19 cellular contexts compared by ENCODE assay signal in genomic region chr2:183148967-183149366, GRCh38.
"Had no signal": no experiment of that assay in that cellular context is flagged by ENCODE, and none has a peak within 500 bp of the region (broad histone marks: within the 10 kb centered on the region; RNA-seq: fewer than 3 reads in every experiment).

No MANE protein-coding gene starts in this region.

- FAIRE-seq: astrocyte had no signal

- H3K4me3 ChIP-seq: cardiac muscle cell, coronary artery, prostate gland, testis, upper lobe of right lung had no signal

- H3K36me3 ChIP-seq: cardiac muscle cell, prostate gland had no signal

- H3K27me3 ChIP-seq: cardiac muscle cell, testis, upper lobe of right lung had no signal

- H3K27ac Mint-ChIP-seq: activated CD4-positive, alpha-beta memory T cell treated with anti-CD3 and anti-CD28 coated beads, Interleukin-2, amount 10 ng/mL, durations not matched to agents 7 days and 5 days; activated CD4-positive, alpha-beta T cell treated with anti-CD3 and anti-CD28 coated beads for 36 hours; activated naive CD8-positive, alpha-beta T cell treated with anti-CD3 and anti-CD28 coated beads, Interleukin-2, amount 50 U/mL, for 24 hours; natural killer cell had no signal

- H3K36me3 Mint-ChIP-seq: natural killer cell had no signal

- ATAC-seq: activated CD4-positive, alpha-beta T cell treated with anti-CD3 and anti-CD28 coated beads for 36 hours; activated naive CD8-positive, alpha-beta T cell treated with anti-CD3 and anti-CD28 coated beads, Interleukin-2, amount 50 U/mL, for 24 hours; natural killer cell; stimulated activated naive CD8-positive, alpha-beta T cell treated with anti-CD3 and anti-CD28 coated beads, Interleukin-15, Interleukin-2, amounts not matched to agents 100 U/mL and 50 U/mL, for 24 hours; upper lobe of right lung had no signal

- H3K27ac ChIP-seq: cardiac muscle cell, coronary artery, epithelial cell of prostate, prostate gland, testis, upper lobe of right lung, VCaP had no signal

- H3K27me3 Mint-ChIP-seq: activated CD4-positive, alpha-beta memory T cell treated with anti-CD3 and anti-CD28 coated beads, Interleukin-2, amount 10 ng/mL, durations not matched to agents 7 days and 5 days; activated CD4-positive, alpha-beta T cell treated with anti-CD3 and anti-CD28 coated beads for 36 hours; activated naive CD8-positive, alpha-beta T cell treated with anti-CD3 and anti-CD28 coated beads, Interleukin-2, amount 50 U/mL, for 24 hours had no signal

- H3K4me1 ChIP-seq: prostate gland, testis, upper lobe of right lung had no signal

- H3K9me3 Mint-ChIP-seq: natural killer cell had no signal

- H3K9me3 ChIP-seq: prostate gland, testis, upper lobe of right lung had no signal

- DNase-seq: activated CD4-positive, alpha-beta memory T cell treated with anti-CD3 and anti-CD28 coated beads, Interleukin-2, amount 10 ng/mL, durations not matched to agents 7 days and 5 days; activated CD4-positive, alpha-beta T cell treated with anti-CD3 and anti-CD28 coated beads for 36 hours; activated naive CD4-positive, alpha-beta T cell; activated naive CD8-positive, alpha-beta T cell treated with anti-CD3 and anti-CD28 coated beads, Interleukin-2, amount 50 U/mL, for 24 hours; effector CD8-positive, alpha-beta T cell; hypothalamus; mammary epithelial cell; natural killer cell; stimulated activated CD4-positive, alpha-beta T cell treated with anti-CD3 and anti-CD28 coated beads, Interleukin-4, amount 100 ng/mL, for 1 hour; stimulated activated CD8-positive, alpha-beta memory T cell treated with anti-CD3 and anti-CD28 coated beads, Interleukin-4, amount 100 ng/mL, for 48 hours; stimulated activated naive CD8-positive, alpha-beta T cell treated with anti-CD3 and anti-CD28 coated beads, Interleukin-15, Interleukin-2, amounts not matched to agents 100 U/mL and 50 U/mL, for 24 hours; upper lobe of right lung had no signal

- H3K4me1 Mint-ChIP-seq: activated CD4-positive, alpha-beta memory T cell treated with anti-CD3 and anti-CD28 coated beads, Interleukin-2, amount 10 ng/mL, durations not matched to agents 7 days and 5 days; activated naive CD8-positive, alpha-beta T cell treated with anti-CD3 and anti-CD28 coated beads, Interleukin-2, amount 50 U/mL, for 24 hours had no signal

- H3K4me3 Mint-ChIP-seq: activated CD4-positive, alpha-beta memory T cell treated with anti-CD3 and anti-CD28 coated beads, Interleukin-2, amount 10 ng/mL, durations not matched to agents 7 days and 5 days; activated CD4-positive, alpha-beta T cell treated with anti-CD3 and anti-CD28 coated beads for 36 hours; activated naive CD8-positive, alpha-beta T cell treated with anti-CD3 and anti-CD28 coated beads, Interleukin-2, amount 50 U/mL, for 24 hours; natural killer cell had no signal
